Comparison of ENCODE assay signal across 17 cellular contexts in genomic region chr4:8028884-8029568, GRCh38.
DNase-seq lines count a peak whose midpoint lies in the region; ATAC-seq and TF ChIP-seq lines count a peak whose summit lies in the region.
"Had no signal": no experiment of that assay in that cellular context is flagged by ENCODE, and none has a peak within 500 bp of the region (broad histone marks: within the 10 kb centered on the region; RNA-seq: fewer than 3 reads in every experiment).

No MANE protein-coding gene starts in this region.

- H3K36me3 ChIP-seq in gastrocnemius medialis, result peaks cover 0 to 97% of the 10 kb centered on the region in 2 donors
- H3K36me3 ChIP-seq: HAP-1 had no signal

- H3K4me3 ChIP-seq in gastrocnemius medialis, result no peak overlapping the region
- H3K4me3 ChIP-seq: HAP-1 had no signal

- intact Hi-C loops in gastrocnemius medialis (cut with DNase I; ENCODE audit: low total_unique reads), result no loop called here

- CTCF ChIA-PET in activated CD8-positive, alpha-beta memory T cell treated with anti-CD3 and anti-CD28 coated beads, Interleukin-2, amount 10 ng/mL, durations not matched to agents 7 days and 5 days (lab: Charles Lee), result no interaction called here

- H3K9me3 Mint-ChIP-seq in activated CD8-positive, alpha-beta memory T cell treated with anti-CD3 and anti-CD28 coated beads, Interleukin-2, amount 10 ng/mL, durations not matched to agents 7 days and 5 days (ENCODE audit: low read depth), result no peaks in the 10 kb centered on the region
- H3K9me3 Mint-ChIP-seq: CD8-positive, alpha-beta T cell; HFFc6 had no signal

- H3K27ac Mint-ChIP-seq in T-helper 17 cell, result no peak overlapping the region
- H3K27ac Mint-ChIP-seq in activated CD8-positive, alpha-beta memory T cell treated with anti-CD3 and anti-CD28 coated beads, Interleukin-2, amount 10 ng/mL, durations not matched to agents 7 days and 5 days, result no peak overlapping the region
- H3K27ac Mint-ChIP-seq: CD14-positive monocyte; CD8-positive, alpha-beta T cell; HFFc6 had no signal

- H3K9me3 ChIP-seq in T-helper 17 cell (ENCODE audit: control insufficient read depth, low read length, poor library complexity, severe bottlenecking), result no peaks in the 10 kb centered on the region
- no peaks in the 10 kb centered on the region for H3K9me3 ChIP-seq in gastrocnemius medialis
- H3K9me3 ChIP-seq: HAP-1 had no signal

- H3K4me3 Mint-ChIP-seq in T-helper 17 cell, result peak overlapping the region; percentile 36
- no peak overlapping the region for H3K4me3 Mint-ChIP-seq in activated CD8-positive, alpha-beta memory T cell treated with anti-CD3 and anti-CD28 coated beads, Interleukin-2, amount 10 ng/mL, durations not matched to agents 7 days and 5 days
- H3K4me3 Mint-ChIP-seq: CD8-positive, alpha-beta T cell; HFFc6 had no signal

- peaks cover 4% of the 10 kb centered on the region for H3K36me3 Mint-ChIP-seq in T-helper 17 cell (ENCODE audit: low read depth)
- no peaks in the 10 kb centered on the region for H3K36me3 Mint-ChIP-seq in activated CD8-positive, alpha-beta memory T cell treated with anti-CD3 and anti-CD28 coated beads, Interleukin-2, amount 10 ng/mL, durations not matched to agents 7 days and 5 days
- H3K36me3 Mint-ChIP-seq: CD14-positive monocyte; CD8-positive, alpha-beta T cell had no signal

- H3K4me1 Mint-ChIP-seq in T-helper 17 cell, result no peaks in the 10 kb centered on the region
- H3K4me1 Mint-ChIP-seq in activated CD8-positive, alpha-beta memory T cell treated with anti-CD3 and anti-CD28 coated beads, Interleukin-2, amount 10 ng/mL, durations not matched to agents 7 days and 5 days, result peaks cover 1% of the 10 kb centered on the region
- H3K4me1 Mint-ChIP-seq: CD14-positive monocyte had no signal

- peak overlapping the region; percentile 42 to 69 (median 58) for H3K27ac ChIP-seq in gastrocnemius medialis
- H3K27ac ChIP-seq: 22Rv1 had no signal

- DNase-seq in DMS 273 (lab: John Stamatoyannopoulos, UW; ENCODE audit: unreplicated experiment) (peak; percentile 14), DMS 273 treated with DMSO at 0.1 percent for 48 hours (lab: John Stamatoyannopoulos, UW) (no peak), T-helper 17 cell (no peak), islet precursor cell (peak; percentile 48), gastrocnemius medialis (no peak), Kasumi-1 (lab: John Stamatoyannopoulos, UW) (no peak), hepatic stellate cell (ENCODE audit: low spot score) (no peak)
- DNase-seq in activated CD8-positive, alpha-beta memory T cell treated with anti-CD3 and anti-CD28 coated beads, Interleukin-2, amount 10 ng/mL, durations not matched to agents 7 days and 5 days, result no peak
- DNase-seq: CD8-positive, alpha-beta T cell; GDM1; GOT3; HFFc6; IMR-90; KBM-7 had no signal

- no peaks in the 10 kb centered on the region for H3K4me1 ChIP-seq in gastrocnemius medialis
- H3K4me1 ChIP-seq: HAP-1 had no signal

- in situ Hi-C loops in gastrocnemius medialis (cut with MboI; ENCODE audit: low sequenced_read_pairs in 4 of 4), result no loop called here

- no peaks in the 10 kb centered on the region for H3K27me3 ChIP-seq in gastrocnemius medialis

- TF ChIP-seq POLR2A in gastrocnemius medialis (IDR thresholded peaks at IDR 0.05), result no peak

- TF ChIP-seq CTCF in gastrocnemius medialis (IDR thresholded peaks at IDR 0.05 in 4 of 5, conservative IDR thresholded peaks at IDR 0.05 in 1 of 5), result no peak

- H3K27me3 Mint-ChIP-seq in T-helper 17 cell, result no peaks in the 10 kb centered on the region
- no peaks in the 10 kb centered on the region for H3K27me3 Mint-ChIP-seq in activated CD8-positive, alpha-beta memory T cell treated with anti-CD3 and anti-CD28 coated beads, Interleukin-2, amount 10 ng/mL, durations not matched to agents 7 days and 5 days

- ATAC-seq in T-helper 17 cell (no peak), gastrocnemius medialis (no peak)
- no peak for ATAC-seq in activated CD8-positive, alpha-beta memory T cell treated with anti-CD3 and anti-CD28 coated beads, Interleukin-2, amount 10 ng/mL, durations not matched to agents 7 days and 5 days
- ATAC-seq: CD8-positive, alpha-beta T cell had no signal

Comparison
In these comparisons a context has a peak if more than half of its experiments do, and no peak if none do; other contexts are left out.
1. DNase-seq: peak in DMS 273 (single experiment) and islet precursor cell (single experiment); none in DMS 273 treated with DMSO at 0.1 percent for 48 hours (single experiment), T-helper 17 cell (0 of 3), gastrocnemius medialis (0 of 2), activated CD8-positive, alpha-beta memory T cell treated with anti-CD3 and anti-CD28 coated beads, Interleukin-2, amount 10 ng/mL, durations not matched to agents 7 days and 5 days (single experiment), Kasumi-1 (0 of 2) and hepatic stellate cell (single experiment).